ENCODE assay signal across 9 cellular contexts in the genomic region with DNA sequence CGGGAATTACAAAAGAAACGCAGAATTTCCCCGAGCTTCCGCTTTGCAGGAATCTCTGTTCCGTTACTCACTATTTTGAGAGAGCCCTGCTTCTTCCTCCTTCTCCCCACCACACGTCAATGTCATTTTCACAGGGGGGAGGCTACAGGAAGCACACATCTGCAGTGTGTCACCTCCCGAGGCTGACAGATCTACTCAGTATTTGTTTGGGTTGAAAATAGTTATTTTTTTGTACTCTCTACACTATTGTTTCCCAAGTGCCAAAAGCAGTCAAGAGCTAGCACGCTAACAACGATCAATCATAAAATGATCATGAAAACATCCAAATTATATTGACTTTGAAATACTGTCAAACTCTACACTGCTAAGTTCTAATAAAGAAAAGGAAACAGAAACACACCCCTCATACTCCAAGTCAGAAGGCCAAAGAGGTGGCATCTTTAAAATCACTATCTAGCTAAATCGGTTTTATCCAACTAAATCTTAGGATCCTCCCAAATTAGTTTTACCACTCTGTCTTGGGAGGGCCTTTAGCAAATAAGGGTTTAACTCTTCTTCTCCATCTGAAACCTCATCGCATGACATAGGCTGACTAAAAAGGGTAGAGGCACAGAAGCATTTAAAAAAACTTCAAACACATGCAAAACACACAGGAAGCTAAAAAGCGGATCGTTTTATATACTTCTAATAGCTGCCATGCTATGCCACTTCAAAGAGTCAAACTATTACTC. TPM values are rescaled to one million over a fixed set of nuclear protein-coding genes. Genes with fewer than 3 reads are reported as not detected.
DNase-seq lines count a peak whose midpoint lies in the region; ATAC-seq, FAIRE-seq and TF ChIP-seq lines count a peak whose summit lies in the region.
"Had no signal": no experiment of that assay in that cellular context is flagged by ENCODE, and none has a peak within 500 bp of the region (broad histone marks: within the 10 kb centered on the region; RNA-seq: fewer than 3 reads in every experiment).

No MANE protein-coding gene starts in this region.

- H3K4me1 Mint-ChIP-seq in activated CD4-positive, alpha-beta T cell treated with anti-CD3 and anti-CD28 coated beads for 36 hours: peaks cover 62% of the 10 kb centered on the region

- H3K4me3 ChIP-seq in fibroblast of pulmonary artery (replicated peaks; ENCODE audit: low read depth, low read length): no peak overlapping the region
- H3K4me3 ChIP-seq in psoas muscle: no peak overlapping the region
- H3K4me3 ChIP-seq: tibial artery had no signal

- no peak for TF ChIP-seq CTCF in fibroblast of pulmonary artery (IDR thresholded peaks at IDR 0.05; ENCODE audit: low read length, missing control alignments)
- no peak for TF ChIP-seq CTCF in psoas muscle (IDR thresholded peaks at IDR 0.05)

- H3K27ac Mint-ChIP-seq in activated CD4-positive, alpha-beta T cell treated with anti-CD3 and anti-CD28 coated beads for 36 hours: peak overlapping the region; percentile 97

- H3K27me3 Mint-ChIP-seq in activated CD4-positive, alpha-beta T cell treated with anti-CD3 and anti-CD28 coated beads for 36 hours: no peaks in the 10 kb centered on the region

- H3K4me1 ChIP-seq in psoas muscle: peaks cover 62% of the 10 kb centered on the region

- peaks cover 21% of the 10 kb centered on the region for H3K36me3 Mint-ChIP-seq in activated CD4-positive, alpha-beta T cell treated with anti-CD3 and anti-CD28 coated beads for 36 hours (ENCODE audit: low read depth)

- no peaks in the 10 kb centered on the region for H3K27me3 ChIP-seq in psoas muscle (ENCODE audit: insufficient read depth in 3 of 3, low read length in 2 of 3)
- H3K27me3 ChIP-seq: tibial artery had no signal

- no peak for FAIRE-seq in RCC 7860 (lab: Jason Lieb, UNC)

- H3K4me3 Mint-ChIP-seq in activated CD4-positive, alpha-beta T cell treated with anti-CD3 and anti-CD28 coated beads for 36 hours: peak overlapping the region; percentile 70

- DNase-seq in activated CD4-positive, alpha-beta T cell treated with anti-CD3 and anti-CD28 coated beads for 36 hours: peak; percentile 72
- DNase-seq in fibroblast of pulmonary artery (ENCODE audit: low read depth) (peak; percentile 49), NCI-H748 treated with DMSO at 0.1 percent for 48 hours (lab: John Stamatoyannopoulos, UW) (no peak), psoas muscle (no peak), RCC 7860 (ENCODE audit: low spot score) (no peak)
- peak; percentile 25 to 26 for DNase-seq in stimulated activated CD4-positive, alpha-beta T cell treated with anti-CD3 and anti-CD28 coated beads, Interleukin-2, amount 100 ng/mL, for 48 hours

- no peaks in the 10 kb centered on the region for H3K9me3 ChIP-seq in psoas muscle
- H3K9me3 ChIP-seq: tibial artery had no signal

- 69 to 72% (median 70%) methylated on average over 13 of the region's 13 CpGs for WGBS in psoas muscle, 3 donors

- H3K9me3 Mint-ChIP-seq in activated CD4-positive, alpha-beta T cell treated with anti-CD3 and anti-CD28 coated beads for 36 hours (ENCODE audit: low read depth): peaks cover 9% of the 10 kb centered on the region

- H3K36me3 ChIP-seq in psoas muscle (ENCODE audit: insufficient read depth in 1 of 2, low read depth in 1 of 2): no peaks in the 10 kb centered on the region
- H3K36me3 ChIP-seq: tibial artery had no signal

- intact Hi-C loops in activated CD4-positive, alpha-beta T cell treated with anti-CD3 and anti-CD28 coated beads for 36 hours (cut with DNase I, micrococcal nuclease): loop anchor here (1.0 to 5.0 kb wide), 8 partner anchors 44 to 337 kb away; partner anchors contain the start of gene FOXN3 (in 2 of the 2)
- intact Hi-C loops in psoas muscle (cut with DNase I): no loop called here

- peak; percentile 89 for ATAC-seq in GM19372 (IDR thresholded peaks at IDR 0.05; ENCODE audit: low read depth, unreplicated experiment)
- peak; percentile 87 for ATAC-seq in HG03439 (IDR thresholded peaks at IDR 0.05; ENCODE audit: unreplicated experiment)
- ATAC-seq in activated CD4-positive, alpha-beta T cell treated with anti-CD3 and anti-CD28 coated beads for 36 hours: peak; percentile 92
- ATAC-seq in psoas muscle: no peak

- CTCF ChIA-PET in activated CD4-positive, alpha-beta T cell treated with anti-CD3 and anti-CD28 coated beads for 36 hours (lab: Charles Lee): interaction anchor here (0.6 to 1.8 kb wide), 6 partner anchors 13 to 91 kb away, joined by 3 to 4 read pairs (median 4); no protein-coding TSS in a partner anchor

- POLR2A ChIA-PET in activated CD4-positive, alpha-beta T cell treated with anti-CD3 and anti-CD28 coated beads for 36 hours (lab: Charles Lee): interaction anchor here (0.6 kb wide), 1 partner anchor 13 kb away, joined by 5 read pairs; no protein-coding TSS in a partner anchor

- H3K27ac ChIP-seq in psoas muscle: no peak overlapping the region
- H3K27ac ChIP-seq: tibial artery had no signal

RNA-seq across cellular contexts. Expression of gene FOXN3, which starts 51.8 kb away (rescaled TPM):
- 10 to 100 TPM; 69.1 to 76.3 TPM for total RNA-seq in activated CD4-positive, alpha-beta T cell treated with anti-CD3 and anti-CD28 coated beads for 36 hours
- total RNA-seq in psoas muscle: 100 to 1,000 TPM in 2 of 4 donors, 10 to 100 TPM in 2; 73.6 to 123 (median 101) TPM
- 10 to 100 TPM; 10.1 to 47.3 (median 25.6) TPM for polyA plus RNA-seq in psoas muscle

Comparison
In these comparisons a context has a peak if more than half of its experiments do, and no peak if none do; other contexts are left out.
1. ATAC-seq: peak in GM19372 (single experiment), HG03439 (single experiment) and activated CD4-positive, alpha-beta T cell treated with anti-CD3 and anti-CD28 coated beads for 36 hours (single experiment); none in psoas muscle (0 of 4).
2. DNase-seq: peak in activated CD4-positive, alpha-beta T cell treated with anti-CD3 and anti-CD28 coated beads for 36 hours (single experiment), fibroblast of pulmonary artery (single experiment) and stimulated activated CD4-positive, alpha-beta T cell treated with anti-CD3 and anti-CD28 coated beads, Interleukin-2, amount 100 ng/mL, for 48 hours (2 of 2); none in NCI-H748 treated with DMSO at 0.1 percent for 48 hours (single experiment), psoas muscle (0 of 2) and RCC 7860 (single experiment).
3. intact Hi-C loops: an anchor here in activated CD4-positive, alpha-beta T cell treated with anti-CD3 and anti-CD28 coated beads for 36 hours (1.0 to 5.0 kb wide); none called in psoas muscle.